9 cellular contexts compared by ENCODE assay signal in genomic region chr3:41997702-41998551, GRCh38. TPM values are rescaled to one million over a fixed set of nuclear protein-coding genes. Genes with fewer than 3 reads are reported as not detected.
DNase-seq lines count a peak whose midpoint lies in the region; ATAC-seq and TF ChIP-seq lines count a peak whose summit lies in the region.
"Had no signal": no experiment of that assay in that cellular context is flagged by ENCODE, and none has a peak within 500 bp of the region (broad histone marks: within the 10 kb centered on the region; RNA-seq: fewer than 3 reads in every experiment).

No MANE protein-coding gene starts in this region.

- no peaks in the 10 kb centered on the region for H3K27me3 Mint-ChIP-seq in Caco-2 (ENCODE audit: insufficient read depth, unreplicated experiment)

- ATAC-seq in right lobe of liver (no peak), GM19467 (IDR thresholded peaks at IDR 0.05; ENCODE audit: unreplicated experiment) (no peak)

- H3K27me3 ChIP-seq in A673 (replicated peaks; ENCODE audit: insufficient read depth, low read depth, low read length, poor library complexity) (no peaks in the 10 kb centered on the region), right lobe of liver (no peaks in the 10 kb centered on the region), Caco-2 (replicated peaks; ENCODE audit: control insufficient read depth, insufficient read depth, low read length) (no peaks in the 10 kb centered on the region)

- no peak overlapping the region for H3K4me3 Mint-ChIP-seq in Caco-2 (ENCODE audit: unreplicated experiment)
- H3K4me3 Mint-ChIP-seq: CD4-positive, alpha-beta T cell had no signal

- WGBS in right lobe of liver (ENCODE audit: insufficient coverage, low coverage, low lambda C conversion rate, missing lambda C conversion rate) = 52% methylated on average over 6 of the region's 6 CpGs

- CTCF ChIA-PET in A673 (lab: Charles Lee) (interaction anchor here (0.5 to 1.3 kb wide), 2 partner anchors 88 to 102 kb away, joined by 3 to 7 read pairs; no protein-coding TSS in a partner anchor), Caco-2 (lab: Charles Lee) (no interaction called here)

- H3K9me3 ChIP-seq in A673 (ENCODE audit: low read depth, low read length, poor library complexity, severe bottlenecking) = no peaks in the 10 kb centered on the region
- no peaks in the 10 kb centered on the region for H3K9me3 ChIP-seq in right lobe of liver
- H3K9me3 ChIP-seq in Caco-2 = peaks cover 4% of the 10 kb centered on the region; the same call in 1 of the 2 replicates

- H3K4me3 ChIP-seq in A673 (ENCODE audit: low read depth, low read length, poor library complexity, severe bottlenecking) (no peak overlapping the region), right lobe of liver (no peak overlapping the region), Caco-2 (ENCODE audit: low read depth, low read length) (no peak overlapping the region)

- no peaks in the 10 kb centered on the region for H3K4me1 ChIP-seq in A673 (ENCODE audit: insufficient read depth, low read length, poor library complexity, severe bottlenecking)
- no peaks in the 10 kb centered on the region for H3K4me1 ChIP-seq in right lobe of liver
- H3K4me1 ChIP-seq in Caco-2 = peaks cover 8% of the 10 kb centered on the region

- no peak overlapping the region for H3K27ac Mint-ChIP-seq in Caco-2 (ENCODE audit: unreplicated experiment)
- H3K27ac Mint-ChIP-seq: CD4-positive, alpha-beta T cell had no signal

- no TSS peak for BruUV-seq in A673 (replicated peaks; lab: Mats Ljungman, UMichigan)
- no TSS peak for BruUV-seq in Caco-2 (replicated peaks; lab: Mats Ljungman, UMichigan)

- POLR2A ChIA-PET in A673 (lab: Charles Lee; ENCODE audit: low non-redundant PET) = no interaction called here
- POLR2A ChIA-PET in Caco-2 (lab: Charles Lee) = no interaction called here

- no peaks in the 10 kb centered on the region for H3K36me3 ChIP-seq in A673 (ENCODE audit: insufficient read depth, low read length, poor library complexity, severe bottlenecking)
- H3K36me3 ChIP-seq in right lobe of liver = no peaks in the 10 kb centered on the region
- no peaks in the 10 kb centered on the region for H3K36me3 ChIP-seq in Caco-2 (ENCODE audit: control insufficient read depth, insufficient read depth, low read length)

- H3K36me3 Mint-ChIP-seq in Caco-2 (ENCODE audit: insufficient read depth, unreplicated experiment) = no peaks in the 10 kb centered on the region

- peaks cover 21% of the 10 kb centered on the region for H3K9me3 Mint-ChIP-seq in Caco-2 (ENCODE audit: unreplicated experiment)
- H3K9me3 Mint-ChIP-seq: CD4-positive, alpha-beta T cell had no signal

- TF ChIP-seq CTCF in A673 (conservative IDR thresholded peaks at IDR 0.05; ENCODE audit: low read depth, low read length) (peak; percentile 47), right lobe of liver (IDR thresholded peaks at IDR 0.05) (peak in 3 of 4 donors; percentile 11 to 15 (median 12)), Caco-2 (IDR thresholded peaks at IDR 0.05; ENCODE audit: insufficient read depth in 1 of 2, low read depth in 1 of 2, low read length in 1 of 2, severe bottlenecking in 1 of 2, unreplicated experiment in 1 of 2) (no peak)

- peaks cover 16% of the 10 kb centered on the region for H3K4me1 Mint-ChIP-seq in Caco-2 (ENCODE audit: low read depth, unreplicated experiment)

- DNase-seq in A673 (ENCODE audit: low spot score) = peak; percentile 26
- DNase-seq in LHCN-M2 (ENCODE audit: low read depth) = peak; percentile 65
- peak; percentile 32 for DNase-seq in dermis blood vessel endothelial cell
- DNase-seq in right lobe of liver = no peak
- no peak for DNase-seq in Caco-2
- no peak for DNase-seq in NCI-H2029 treated with DMSO at 0.1 percent for 48 hours (lab: John Stamatoyannopoulos, UW)
- DNase-seq in DMS53 treated with DMSO at 0.1 percent for 48 hours (lab: John Stamatoyannopoulos, UW; ENCODE audit: unreplicated experiment) = no peak
- DNase-seq: CD4-positive, alpha-beta T cell had no signal

- intact Hi-C loops in A673 (cut with micrococcal nuclease; ENCODE audit: unreplicated experiment) (no loop called here), right lobe of liver (cut with DNase I) (no loop called here), Caco-2 (cut with micrococcal nuclease; ENCODE audit: unreplicated experiment) (no loop called here)

- TF ChIP-seq POLR2A in right lobe of liver (IDR thresholded peaks at IDR 0.05) = no peak

- no peak overlapping the region for H3K27ac ChIP-seq in A673 (ENCODE audit: low read depth, low read length, poor library complexity, severe bottlenecking)
- H3K27ac ChIP-seq in right lobe of liver = no peak overlapping the region

RNA-seq across cellular contexts. Expression of gene ULK4, which starts 36.0 kb away (rescaled TPM):
- 4.4 and 7.4 TPM in 2 replicates for total RNA-seq in A673 (2021)
- 7.0 and 8.7 TPM in 2 replicates for total RNA-seq in LHCN-M2 (2014; rRNA removed)
- polyA plus RNA-seq in LHCN-M2 (2012) = 3.5 TPM
- 6.3 and 25.2 TPM in 2 replicates for total RNA-seq in dermis blood vessel endothelial cell
- total RNA-seq in right lobe of liver = 1 to 10 TPM; 2.8 to 5.6 (median 4.9) TPM
- total RNA-seq in Caco-2 (2022) = 4.2 and 4.6 TPM in 2 replicates

Comparison
In these comparisons a context has a peak if more than half of its experiments do, and no peak if none do; other contexts are left out.
1. DNase-seq: peak in A673 (single experiment), LHCN-M2 (single experiment) and dermis blood vessel endothelial cell (single experiment); none in right lobe of liver (0 of 3), Caco-2 (0 of 2), NCI-H2029 treated with DMSO at 0.1 percent for 48 hours (single experiment) and DMS53 treated with DMSO at 0.1 percent for 48 hours (single experiment).
2. CTCF ChIP-seq: peak in A673 (single experiment) and right lobe of liver (3 of 4); none in Caco-2 (0 of 2).